ENCODE assay signal across 9 cellular contexts in genomic region chr5:96881511-96882115, GRCh38. TPM values are rescaled to one million over a fixed set of nuclear protein-coding genes. Genes with fewer than 3 reads are reported as not detected.
DNase-seq lines count a peak whose midpoint lies in the region; ATAC-seq and TF ChIP-seq lines count a peak whose summit lies in the region.
"Had no signal": no experiment of that assay in that cellular context is flagged by ENCODE, and none has a peak within 500 bp of the region (broad histone marks: within the 10 kb centered on the region; RNA-seq: fewer than 3 reads in every experiment).

No MANE protein-coding gene starts in this region.

- H3K9me3 ChIP-seq in OCI-LY1 (ENCODE audit: low read length) (no peaks in the 10 kb centered on the region), osteoblast (ENCODE audit: low read depth, low read length) (no peaks in the 10 kb centered on the region), ascending aorta (no peaks in the 10 kb centered on the region)
- H3K9me3 ChIP-seq: left ventricle myocardium inferior had no signal

- H3K27ac ChIP-seq in OCI-LY1 (ENCODE audit: low read depth, low read length, poor library complexity, severe bottlenecking) (no peak overlapping the region), osteoblast (ENCODE audit: low read depth, low read length) (peak overlapping the region; percentile 83), ascending aorta (no peak overlapping the region)
- H3K27ac ChIP-seq: left ventricle myocardium inferior had no signal

- H3K4me1 Mint-ChIP-seq in central memory CD8-positive, alpha-beta T cell = peaks cover 70% of the 10 kb centered on the region

- peaks cover 93% of the 10 kb centered on the region for H3K4me1 ChIP-seq in OCI-LY1 (ENCODE audit: insufficient read depth, low read length, severe bottlenecking)
- H3K4me1 ChIP-seq in osteoblast (ENCODE audit: insufficient read depth, low read length) = peaks cover 27% of the 10 kb centered on the region
- no peaks in the 10 kb centered on the region for H3K4me1 ChIP-seq in ascending aorta

- peaks cover 12% of the 10 kb centered on the region for H3K79me2 ChIP-seq in OCI-LY1 (ENCODE audit: insufficient read depth, low read length)
- peaks cover 5% of the 10 kb centered on the region for H3K79me2 ChIP-seq in osteoblast (ENCODE audit: insufficient read depth, low read length)

- no peak overlapping the region for H3K4me3 ChIP-seq in OCI-LY1 (ENCODE audit: low read depth, low read length, poor library complexity, severe bottlenecking)
- no peak overlapping the region for H3K4me3 ChIP-seq in osteoblast (ENCODE audit: insufficient read depth, low read length)
- no peak overlapping the region for H3K4me3 ChIP-seq in ascending aorta
- H3K4me3 ChIP-seq: left ventricle myocardium inferior had no signal

- H3K9me2 ChIP-seq in OCI-LY1 (ENCODE audit: low read depth, low read length) = no peaks in the 10 kb centered on the region

- intact Hi-C loops in ascending aorta (cut with DNase I) = no loop called here

- H2AFZ ChIP-seq in OCI-LY1 (ENCODE audit: low read length) (no peak overlapping the region), osteoblast (ENCODE audit: low read length) (peak overlapping the region; percentile 46)

- peak overlapping the region; percentile 64 for H3K4me3 Mint-ChIP-seq in central memory CD8-positive, alpha-beta T cell

- H3K27me3 ChIP-seq in OCI-LY1 (ENCODE audit: insufficient read depth, low read length) (no peaks in the 10 kb centered on the region), osteoblast (ENCODE audit: insufficient read depth, low read length) (no peaks in the 10 kb centered on the region), ascending aorta (no peaks in the 10 kb centered on the region)

- H4K20me1 ChIP-seq in OCI-LY1 (ENCODE audit: insufficient read depth, low read length) = no peaks in the 10 kb centered on the region
- no peaks in the 10 kb centered on the region for H4K20me1 ChIP-seq in osteoblast (ENCODE audit: insufficient read depth, low read length)

- no peaks in the 10 kb centered on the region for H3K9me3 Mint-ChIP-seq in central memory CD8-positive, alpha-beta T cell

- H3K36me3 Mint-ChIP-seq in central memory CD8-positive, alpha-beta T cell (ENCODE audit: insufficient read depth) = peaks cover 48% of the 10 kb centered on the region

- H3K27me3 Mint-ChIP-seq in central memory CD8-positive, alpha-beta T cell = no peaks in the 10 kb centered on the region

- DNase-seq in Daoy (ENCODE audit: low read depth) = peak; percentile 86
- no peak for DNase-seq in central memory CD8-positive, alpha-beta T cell (ENCODE audit: low spot score in 2 of 2)
- DNase-seq in osteoblast (ENCODE audit: insufficient read length, low spot score, missing footprints) = peak; percentile 88
- no peak for DNase-seq in ascending aorta (ENCODE audit: low spot score in 2 of 2)
- DNase-seq: amygdala, left ventricle myocardium inferior had no signal

- H3F3A ChIP-seq in OCI-LY1 (ENCODE audit: insufficient read depth, low read length) = no peaks in the 10 kb centered on the region

- no peak overlapping the region for H3K9ac ChIP-seq in OCI-LY1 (ENCODE audit: low read length)

- peaks cover 51% of the 10 kb centered on the region; the same call in 1 of the 2 replicates for H3K36me3 ChIP-seq in OCI-LY1 (ENCODE audit: insufficient read depth, low read length)
- no peaks in the 10 kb centered on the region for H3K36me3 ChIP-seq in osteoblast (ENCODE audit: insufficient read depth, low read length)
- no peaks in the 10 kb centered on the region for H3K36me3 ChIP-seq in ascending aorta

- TF ChIP-seq CTCF in OCI-LY1 (IDR thresholded peaks at IDR 0.05; ENCODE audit: low read length) (no peak), osteoblast (IDR thresholded peaks at IDR 0.05; ENCODE audit: extremely low read depth, low read depth, low read length) (no peak), ascending aorta (IDR thresholded peaks at IDR 0.05) (no peak)

- peak overlapping the region; percentile 63 for H3K27ac Mint-ChIP-seq in central memory CD8-positive, alpha-beta T cell (ENCODE audit: low read depth)

- no peak for ATAC-seq in central memory CD8-positive, alpha-beta T cell (replicated peaks; ENCODE audit: extremely low read depth, poor library complexity, severe bottlenecking)
- no peak for ATAC-seq in GM18520 (IDR thresholded peaks at IDR 0.05; ENCODE audit: unreplicated experiment)
- ATAC-seq in GM21390 (IDR thresholded peaks at IDR 0.05; ENCODE audit: unreplicated experiment) = no peak

- H3K4me2 ChIP-seq in OCI-LY1 (ENCODE audit: low read length) = peak overlapping the region; percentile 16; the same call in 1 of the 2 replicates
- H3K4me2 ChIP-seq in osteoblast (ENCODE audit: insufficient read depth, low read length) = peak overlapping the region; percentile 23

RNA-seq across cellular contexts. Expression of gene ERAP2, which starts 5.3 kb away (rescaled TPM):
- total RNA-seq in Daoy (2014; rRNA removed; shearing (Covaris generic)) = 72.8 and 82.6 TPM in 2 replicates
- total RNA-seq in osteoblast (5.6 and 84.7 TPM in 2 replicates), ascending aorta (20.6 TPM)

RNA-seq across cellular contexts. Expression of gene LNPEP, which starts 54.3 kb away (rescaled TPM):
- total RNA-seq in Daoy (2014; rRNA removed; shearing (Covaris generic)) = 12.7 and 20.1 TPM in 2 replicates
- total RNA-seq in osteoblast (44.9 and 53.6 TPM in 2 replicates), ascending aorta (35.3 TPM)

Comparison
In these comparisons a context has a peak if more than half of its experiments do, and no peak if none do; other contexts are left out.
1. DNase-seq: peak in Daoy (single experiment) and osteoblast (single experiment); none in central memory CD8-positive, alpha-beta T cell (0 of 2) and ascending aorta (0 of 2).